In the genomic region with DNA sequence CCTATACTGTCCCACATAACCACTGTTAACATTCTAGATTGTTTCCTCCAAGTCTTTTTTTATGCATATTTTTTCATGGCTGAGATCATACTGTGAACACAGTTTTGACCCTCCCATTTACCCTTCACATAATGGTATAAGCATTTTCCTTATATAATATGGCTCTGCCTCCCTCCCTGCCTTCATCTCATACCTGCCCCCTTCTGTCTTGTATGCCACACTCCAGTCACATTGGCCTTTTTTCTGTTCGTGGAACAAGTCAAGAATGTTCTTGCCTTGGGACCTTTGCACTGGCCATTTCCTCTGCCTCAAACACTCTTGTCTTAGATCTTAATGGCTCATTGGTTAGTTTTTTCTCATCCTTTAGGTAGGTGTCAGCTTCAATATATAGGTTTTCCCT, we compare ENCODE assay signal across 32 cellular contexts. TPM values are rescaled to one million over a fixed set of nuclear protein-coding genes. Genes with fewer than 3 reads are reported as not detected.
"Had no signal": no experiment of that assay in that cellular context is flagged by ENCODE, and none has a peak within 500 bp of the region (broad histone marks: within the 10 kb centered on the region; RNA-seq: fewer than 3 reads in every experiment).

No MANE protein-coding gene starts in this region.

- H3K4me3 ChIP-seq: ascending aorta, cardiac muscle cell, SJCRH30, SK-N-MC had no signal

- DNase-seq: activated CD4-positive, alpha-beta T cell treated with anti-CD3 and anti-CD28 coated beads for 36 hours; activated CD4-positive, alpha-beta T cell treated with anti-CD3 and anti-CD28 coated beads, Interleukin-2, amount 10 ng/mL, durations not matched to agents 7 days and 5 days; activated CD4-positive, alpha-beta T cell treated with anti-CD3 and anti-CD28 coated beads, Interleukin-2, amount 50 U/mL, for 48 hours; activated CD8-positive, alpha-beta T cell treated with anti-CD3 and anti-CD28 coated beads, Interleukin-2, amount 10 ng/mL, durations not matched to agents 7 days and 5 days; activated gamma-delta T cell; activated naive CD4-positive, alpha-beta T cell treated with Interleukin-2 at 50 U/mL for 16 hours; activated naive CD8-positive, alpha-beta T cell treated with anti-CD3 and anti-CD28 coated beads, Interleukin-2, amount 10 ng/mL, durations not matched to agents 7 days and 5 days; activated T-cell treated with anti-CD3 and anti-CD28 coated beads, Interleukin-2, amount 50 U/mL, for 24 hours; amygdala; NCI-H1092 treated with DMSO at 0.1 percent for 48 hours; NCI-H1694; NCI-H1930; NCI-H2081 treated with DMSO at 0.1 percent for 48 hours; NCI-H2171; NCI-H446; NCI-H510A treated with DMSO at 0.1 percent for 48 hours; NCI-H526 treated with DMSO at 0.1 percent for 48 hours; SHP77; SJCRH30 had no signal

- H3K4me1 Mint-ChIP-seq: activated CD4-positive, alpha-beta T cell treated with anti-CD3 and anti-CD28 coated beads for 36 hours; activated CD4-positive, alpha-beta T cell treated with anti-CD3 and anti-CD28 coated beads, Interleukin-2, amount 10 ng/mL, durations not matched to agents 7 days and 5 days; activated naive CD4-positive, alpha-beta T cell treated with anti-CD3 and anti-CD28 coated beads, Interleukin-2, amount 50 U/mL, for 24 hours; activated naive CD8-positive, alpha-beta T cell treated with anti-CD3 and anti-CD28 coated beads, Interleukin-2, amount 10 ng/mL, durations not matched to agents 7 days and 5 days; central memory CD8-positive, alpha-beta T cell had no signal

- H3K27me3 ChIP-seq: ascending aorta, cardiac muscle cell, SJCRH30 had no signal

- H3K4me3 Mint-ChIP-seq: activated CD4-positive, alpha-beta T cell treated with anti-CD3 and anti-CD28 coated beads for 36 hours; activated CD4-positive, alpha-beta T cell treated with anti-CD3 and anti-CD28 coated beads, Interleukin-2, amount 10 ng/mL, durations not matched to agents 7 days and 5 days; activated CD8-positive, alpha-beta T cell treated with anti-CD3 and anti-CD28 coated beads, Interleukin-2, amount 10 ng/mL, durations not matched to agents 7 days and 5 days; activated naive CD4-positive, alpha-beta T cell treated with anti-CD3 and anti-CD28 coated beads, Interleukin-2, amount 50 U/mL, for 24 hours; activated naive CD8-positive, alpha-beta T cell treated with anti-CD3 and anti-CD28 coated beads, Interleukin-2, amount 10 ng/mL, durations not matched to agents 7 days and 5 days; activated T-cell treated with anti-CD3 and anti-CD28 coated beads, Interleukin-2, amount 50 U/mL, for 24 hours; central memory CD8-positive, alpha-beta T cell; T-helper 1 cell treated with Interleukin-12 subunit alpha and Interleukin-12 subunit beta and Interleukin-4 antibody, amounts not matched to agents 30 μg/mL and 1 μg/mL, for 36 hours; T-helper 2 cell treated with Interferon-gamma antibody and Interleukin-4, amounts not matched to agents 5 μg/mL and 100 μg/mL, for 36 hours had no signal

- H3K36me3 Mint-ChIP-seq: activated naive CD4-positive, alpha-beta T cell treated with anti-CD3 and anti-CD28 coated beads, Interleukin-2, amount 50 U/mL, for 24 hours; activated naive CD8-positive, alpha-beta T cell treated with anti-CD3 and anti-CD28 coated beads, Interleukin-2, amount 10 ng/mL, durations not matched to agents 7 days and 5 days had no signal

- H3K27ac Mint-ChIP-seq: activated CD4-positive, alpha-beta T cell treated with anti-CD3 and anti-CD28 coated beads for 36 hours; activated CD4-positive, alpha-beta T cell treated with anti-CD3 and anti-CD28 coated beads, Interleukin-2, amount 10 ng/mL, durations not matched to agents 7 days and 5 days; activated CD8-positive, alpha-beta T cell treated with anti-CD3 and anti-CD28 coated beads, Interleukin-2, amount 10 ng/mL, durations not matched to agents 7 days and 5 days; activated naive CD4-positive, alpha-beta T cell treated with anti-CD3 and anti-CD28 coated beads, Interleukin-2, amount 50 U/mL, for 24 hours; activated naive CD8-positive, alpha-beta T cell treated with anti-CD3 and anti-CD28 coated beads, Interleukin-2, amount 10 ng/mL, durations not matched to agents 7 days and 5 days; activated T-cell treated with anti-CD3 and anti-CD28 coated beads, Interleukin-2, amount 50 U/mL, for 24 hours; activated T-helper 2 cell treated with anti-CD3 and anti-CD28 coated beads, Interferon-gamma antibody, Interleukin-2, Interleukin-4, amounts not matched to agents 10 μg/mL and 5 μg/mL and 100 μg/mL, durations not matched to agents 14 hours and 24 hours and 36 hours; T-helper 1 cell treated with Interleukin-12 subunit alpha and Interleukin-12 subunit beta and Interleukin-4 antibody, amounts not matched to agents 30 μg/mL and 1 μg/mL, for 36 hours; T-helper 2 cell treated with Interferon-gamma antibody and Interleukin-4, amounts not matched to agents 5 μg/mL and 100 μg/mL, for 36 hours had no signal

- H3K36me3 ChIP-seq: ascending aorta, cardiac muscle cell, SJCRH30 had no signal

- H3K9me3 ChIP-seq: ascending aorta, SJCRH30 had no signal

- H3K9me3 Mint-ChIP-seq: activated CD4-positive, alpha-beta T cell treated with anti-CD3 and anti-CD28 coated beads, Interleukin-2, amount 10 ng/mL, durations not matched to agents 7 days and 5 days; activated naive CD4-positive, alpha-beta T cell treated with anti-CD3 and anti-CD28 coated beads, Interleukin-2, amount 50 U/mL, for 24 hours; activated naive CD8-positive, alpha-beta T cell treated with anti-CD3 and anti-CD28 coated beads, Interleukin-2, amount 10 ng/mL, durations not matched to agents 7 days and 5 days; activated T-cell treated with anti-CD3 and anti-CD28 coated beads, Interleukin-2, amount 50 U/mL, for 24 hours; activated T-helper 2 cell treated with anti-CD3 and anti-CD28 coated beads, Interferon-gamma antibody, Interleukin-2, Interleukin-4, amounts not matched to agents 10 μg/mL and 5 μg/mL and 100 μg/mL, durations not matched to agents 14 hours and 24 hours and 36 hours; central memory CD8-positive, alpha-beta T cell; T-helper 1 cell treated with Interleukin-12 subunit alpha and Interleukin-12 subunit beta and Interleukin-4 antibody, amounts not matched to agents 30 μg/mL and 1 μg/mL, for 36 hours; T-helper 2 cell treated with Interferon-gamma antibody and Interleukin-4, amounts not matched to agents 5 μg/mL and 100 μg/mL, for 36 hours had no signal

- H3K27me3 Mint-ChIP-seq: activated CD4-positive, alpha-beta T cell treated with anti-CD3 and anti-CD28 coated beads, Interleukin-2, amount 10 ng/mL, durations not matched to agents 7 days and 5 days; activated T-cell treated with anti-CD3 and anti-CD28 coated beads, Interleukin-2, amount 50 U/mL, for 24 hours had no signal

- ATAC-seq: activated CD4-positive, alpha-beta T cell treated with anti-CD3 and anti-CD28 coated beads for 36 hours; activated CD4-positive, CD25-positive, alpha-beta regulatory T cell treated with anti-CD3 and anti-CD28 coated beads, Interleukin-2, amount 50 U/mL, for 24 hours; activated CD8-positive, alpha-beta T cell treated with anti-CD3 and anti-CD28 coated beads, Interleukin-2, amount 10 ng/mL, durations not matched to agents 7 days and 5 days; Panc1 had no signal

- H3K27ac ChIP-seq: ascending aorta, cardiac muscle cell, SJCRH30, SK-N-MC had no signal

- H3K4me1 ChIP-seq: ascending aorta, SJCRH30 had no signal

RNA-seq across cellular contexts. Expression of gene ELAVL4, which starts 24.3 kb away (rescaled TPM):
- total RNA-seq: activated CD4-positive, alpha-beta T cell treated with anti-CD3 and anti-CD28 coated beads for 36 hours; activated CD4-positive, alpha-beta T cell treated with anti-CD3 and anti-CD28 coated beads, Interleukin-2, amount 10 ng/mL, durations not matched to agents 7 days and 5 days; activated CD8-positive, alpha-beta T cell treated with anti-CD3 and anti-CD28 coated beads, Interleukin-2, amount 10 ng/mL, durations not matched to agents 7 days and 5 days; activated naive CD8-positive, alpha-beta T cell treated with anti-CD3 and anti-CD28 coated beads, Interleukin-2, amount 10 ng/mL, durations not matched to agents 7 days and 5 days; activated T-helper 2 cell treated with anti-CD3 and anti-CD28 coated beads, Interferon-gamma antibody, Interleukin-2, Interleukin-4, amounts not matched to agents 10 μg/mL and 5 μg/mL and 100 μg/mL, durations not matched to agents 14 hours and 24 hours and 36 hours; ascending aorta; cardiac muscle cell; chondrocyte; M059J; RPMI7951; SJCRH30 had no signal
- polyA plus RNA-seq: cardiac muscle cell had no signal
